21 cellular contexts compared by ENCODE assay signal in the genomic region with DNA sequence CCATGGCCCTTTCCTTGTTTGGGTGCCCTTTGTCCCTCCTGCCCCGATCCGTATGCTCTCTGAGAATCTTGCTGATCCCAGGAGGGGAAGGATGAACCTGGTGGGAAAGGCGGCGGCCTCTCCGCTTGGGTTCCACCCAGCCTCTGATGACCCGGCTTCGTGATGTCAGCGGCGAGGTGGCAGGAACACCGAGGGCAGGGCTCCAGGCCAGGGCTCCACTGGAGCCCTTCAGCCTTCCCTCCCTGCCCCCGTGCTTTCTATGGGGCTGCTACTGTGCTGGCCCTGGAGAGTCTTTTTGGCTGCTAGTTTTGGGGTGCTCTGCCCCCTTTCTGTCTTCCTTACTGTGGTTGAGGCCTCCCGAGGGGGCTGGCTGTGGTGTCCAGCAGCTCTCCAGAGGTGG. TPM values are rescaled to one million over a fixed set of nuclear protein-coding genes. Genes with fewer than 3 reads are reported as not detected.
DNase-seq lines count a peak whose midpoint lies in the region; ATAC-seq, FAIRE-seq and TF ChIP-seq lines count a peak whose summit lies in the region.
"Had no signal": no experiment of that assay in that cellular context is flagged by ENCODE, and none has a peak within 500 bp of the region (broad histone marks: within the 10 kb centered on the region; RNA-seq: fewer than 3 reads in every experiment).

No MANE protein-coding gene starts in this region.

- H3K9me3 ChIP-seq in A673 (ENCODE audit: low read depth, low read length, poor library complexity, severe bottlenecking): no peaks in the 10 kb centered on the region
- no peaks in the 10 kb centered on the region for H3K9me3 ChIP-seq in BLaER1 treated with 17β-estradiol and CSF1 and Interleukin-3, amounts not matched to agents 10 nM and 100 nM (replicated peaks in 1 of 11)
- no peaks in the 10 kb centered on the region for H3K9me3 ChIP-seq in astrocyte (ENCODE audit: insufficient read depth, low read depth, low read length)
- H3K9me3 ChIP-seq: HAP-1 had no signal

- FAIRE-seq in astrocyte (lab: Jason Lieb, UNC) (no peak), D721Med (lab: Jason Lieb, UNC) (no peak)

- H3K4me3 ChIP-seq in A673 (ENCODE audit: low read depth, low read length, poor library complexity, severe bottlenecking) (no peak overlapping the region), astrocyte (ENCODE audit: insufficient read depth, low read depth, low read length) (no peak overlapping the region)
- peak overlapping the region in 3 of 10 experiments; percentile 14 to 51 (median 31); a peak in 5 of 20 replicates for H3K4me3 ChIP-seq in BLaER1 treated with 17β-estradiol and CSF1 and Interleukin-3, amounts not matched to agents 10 nM and 100 nM
- H3K4me3 ChIP-seq: HAP-1 had no signal

- H3K36me3 Mint-ChIP-seq in astrocyte (ENCODE audit: low read depth, unreplicated experiment) (peaks cover 24% of the 10 kb centered on the region), neural crest cell (ENCODE audit: low read depth) (peaks cover 30% of the 10 kb centered on the region)

- DNase-seq in A673 (ENCODE audit: low spot score): no peak
- no peak for DNase-seq in astrocyte (ENCODE audit: low read depth)
- no peak for DNase-seq in neural crest cell (ENCODE audit: low read depth, low spot score)
- DNase-seq in NCI-H510A treated with DMSO at 0.1 percent for 48 hours (lab: John Stamatoyannopoulos, UW): no peak
- DNase-seq in D721Med (ENCODE audit: insufficient read length, low spot score): no peak
- DNase-seq: CD4-positive, CD25-positive, alpha-beta regulatory T cell; COR-L47; DMS153; GDM1; KBM-7; NCI-H1417; NCI-H187; NCI-H2107; NCI-H226; NCI-H524 treated with DMSO at 0.1 percent for 48 hours; SIG-M5 had no signal

- BruUV-seq in A673 (replicated peaks; lab: Mats Ljungman, UMichigan): no TSS peak

- peaks cover 50% of the 10 kb centered on the region for H3K79me2 ChIP-seq in astrocyte (ENCODE audit: insufficient read depth, low read length)

- peak overlapping the region; percentile 38 to 80 (median 66); a peak in 20 of 22 replicates for H3K9ac ChIP-seq in BLaER1 treated with 17β-estradiol and CSF1 and Interleukin-3, amounts not matched to agents 10 nM and 100 nM
- no peak overlapping the region for H3K9ac ChIP-seq in astrocyte (ENCODE audit: low read length)

- peak overlapping the region; percentile 47 to 98 (median 91) for H3K4me2 ChIP-seq in BLaER1 treated with 17β-estradiol and CSF1 and Interleukin-3, amounts not matched to agents 10 nM and 100 nM
- H3K4me2 ChIP-seq in astrocyte (ENCODE audit: low read length): no peak overlapping the region

- H3K4me1 ChIP-seq in A673 (ENCODE audit: insufficient read depth, low read length, poor library complexity, severe bottlenecking) (peaks cover 25% of the 10 kb centered on the region), astrocyte (ENCODE audit: insufficient read depth, low read length) (no peaks in the 10 kb centered on the region)
- peaks cover 26 to 91% (median 82%) of the 10 kb centered on the region in 10 experiments for H3K4me1 ChIP-seq in BLaER1 treated with 17β-estradiol and CSF1 and Interleukin-3, amounts not matched to agents 10 nM and 100 nM
- H3K4me1 ChIP-seq: HAP-1 had no signal

- peak overlapping the region; percentile 75 for H3K27ac Mint-ChIP-seq in astrocyte (ENCODE audit: unreplicated experiment)
- H3K27ac Mint-ChIP-seq in neural crest cell (ENCODE audit: unreplicated experiment): peak overlapping the region; percentile 62
- H3K27ac Mint-ChIP-seq: CD4-positive, CD25-positive, alpha-beta regulatory T cell had no signal

- H3K27me3 ChIP-seq in A673 (replicated peaks; ENCODE audit: insufficient read depth, low read depth, low read length, poor library complexity): no peaks in the 10 kb centered on the region
- no peaks in the 10 kb centered on the region for H3K27me3 ChIP-seq in BLaER1 treated with 17β-estradiol and CSF1 and Interleukin-3, amounts not matched to agents 10 nM and 100 nM
- H3K27me3 ChIP-seq in astrocyte (ENCODE audit: insufficient read depth, low read length): no peaks in the 10 kb centered on the region

- POLR2A ChIA-PET in A673 (lab: Charles Lee; ENCODE audit: low non-redundant PET): no interaction called here

- peaks cover 5% of the 10 kb centered on the region for H3K4me1 Mint-ChIP-seq in astrocyte (ENCODE audit: low read depth, unreplicated experiment)
- H3K4me1 Mint-ChIP-seq in neural crest cell: peaks cover 17% of the 10 kb centered on the region

- intact Hi-C loops in A673 (cut with micrococcal nuclease; ENCODE audit: unreplicated experiment): no loop called here

- H3K9me3 Mint-ChIP-seq in astrocyte (ENCODE audit: unreplicated experiment) (no peaks in the 10 kb centered on the region), neural crest cell (no peaks in the 10 kb centered on the region)
- H3K9me3 Mint-ChIP-seq: CD4-positive, CD25-positive, alpha-beta regulatory T cell had no signal

- no peak for ATAC-seq in HG03097 (IDR thresholded peaks at IDR 0.05; ENCODE audit: low FRiP score, unreplicated experiment)

- no peak overlapping the region for H3K4me3 Mint-ChIP-seq in astrocyte (ENCODE audit: unreplicated experiment)
- H3K4me3 Mint-ChIP-seq in neural crest cell: no peak overlapping the region
- H3K4me3 Mint-ChIP-seq: CD4-positive, CD25-positive, alpha-beta regulatory T cell had no signal

- CTCF ChIA-PET in A673 (lab: Charles Lee): no interaction called here

- H2AFZ ChIP-seq in astrocyte (ENCODE audit: low read depth, low read length): no peak overlapping the region

- H3K36me3 ChIP-seq in A673 (ENCODE audit: insufficient read depth, low read length, poor library complexity, severe bottlenecking): peaks cover 94% of the 10 kb centered on the region
- H3K36me3 ChIP-seq in BLaER1 treated with 17β-estradiol and CSF1 and Interleukin-3, amounts not matched to agents 10 nM and 100 nM: peaks cover 79 to 92% (median 84%) of the 10 kb centered on the region in 11 experiments
- peaks cover 37% of the 10 kb centered on the region for H3K36me3 ChIP-seq in astrocyte (ENCODE audit: insufficient read depth, low read length)

- TF ChIP-seq CTCF in A673 (conservative IDR thresholded peaks at IDR 0.05; ENCODE audit: low read depth, low read length) (no peak), astrocyte (IDR thresholded peaks at IDR 0.05; ENCODE audit: insufficient read depth, low read depth, low read length) (no peak), neural crest cell (conservative IDR thresholded peaks at IDR 0.05) (no peak), D721Med (IDR thresholded peaks at IDR 0.05; ENCODE audit: insufficient read depth, missing control alignments) (no peak)

- peaks cover 73 to 95% (median 93%) of the 10 kb centered on the region in 11 experiments for H4K20me1 ChIP-seq in BLaER1 treated with 17β-estradiol and CSF1 and Interleukin-3, amounts not matched to agents 10 nM and 100 nM
- H4K20me1 ChIP-seq in astrocyte (ENCODE audit: insufficient read depth, low read length): peaks cover 87% of the 10 kb centered on the region

- H3K27me3 Mint-ChIP-seq in astrocyte (ENCODE audit: low read depth, unreplicated experiment): no peaks in the 10 kb centered on the region
- peaks cover 3% of the 10 kb centered on the region for H3K27me3 Mint-ChIP-seq in neural crest cell (ENCODE audit: low read depth)
- H3K27me3 Mint-ChIP-seq: CD4-positive, CD25-positive, alpha-beta regulatory T cell had no signal

- peak overlapping the region; percentile 71 for H3K27ac ChIP-seq in A673 (ENCODE audit: low read depth, low read length, poor library complexity, severe bottlenecking)
- H3K27ac ChIP-seq in BLaER1 treated with 17β-estradiol and CSF1 and Interleukin-3, amounts not matched to agents 10 nM and 100 nM: peak overlapping the region in 8 of 11 experiments; percentile 48 to 67 (median 62); a peak in 13 of 22 replicates
- no peak overlapping the region for H3K27ac ChIP-seq in astrocyte (ENCODE audit: low read depth, low read length)

RNA-seq across cellular contexts. Expression of a gene that starts 11.9 kb away (rescaled TPM):
- total RNA-seq in A673 (2021) (19.9 and 24.3 TPM in 2 replicates), astrocyte (8.9 and 9.7 TPM in 2 replicates), neural crest cell (5.4 and 7.5 TPM in 2 replicates)

RNA-seq across cellular contexts. Expression of a gene that starts 16.6 kb away (rescaled TPM):
- total RNA-seq in A673 (2021): 1.7 and 2.6 TPM in 2 replicates
- 0.73 and 1.4 TPM in 2 replicates for total RNA-seq in astrocyte
- total RNA-seq in neural crest cell: 1.0 and 1.3 TPM in 2 replicates

RNA-seq across cellular contexts. Expression of a gene that starts 17.0 kb away (rescaled TPM):
- total RNA-seq in A673 (2021): 33.1 and 33.6 TPM in 2 replicates
- total RNA-seq in astrocyte: 9.2 and 11.7 TPM in 2 replicates
- 21.7 and 22.7 TPM in 2 replicates for total RNA-seq in neural crest cell

RNA-seq across cellular contexts. Expression of a gene that starts 17.1 kb away (rescaled TPM):
- 291 and 295 TPM in 2 replicates for total RNA-seq in A673 (2021)
- 173 and 177 TPM in 2 replicates for total RNA-seq in astrocyte
- total RNA-seq in neural crest cell: 291 and 303 TPM in 2 replicates

RNA-seq across cellular contexts. Expression of a gene that starts 29.8 kb away (rescaled TPM):
- total RNA-seq in A673 (2021): not detected in 2 replicates
- 0.05 TPM in 1 of 2 replicates, not detected in the other for total RNA-seq in astrocyte
- total RNA-seq in neural crest cell: not detected in 2 replicates
- total RNA-seq: CD4-positive, CD25-positive, alpha-beta regulatory T cell; Daoy; RPMI7951 had no signal
